In the genomic region with DNA sequence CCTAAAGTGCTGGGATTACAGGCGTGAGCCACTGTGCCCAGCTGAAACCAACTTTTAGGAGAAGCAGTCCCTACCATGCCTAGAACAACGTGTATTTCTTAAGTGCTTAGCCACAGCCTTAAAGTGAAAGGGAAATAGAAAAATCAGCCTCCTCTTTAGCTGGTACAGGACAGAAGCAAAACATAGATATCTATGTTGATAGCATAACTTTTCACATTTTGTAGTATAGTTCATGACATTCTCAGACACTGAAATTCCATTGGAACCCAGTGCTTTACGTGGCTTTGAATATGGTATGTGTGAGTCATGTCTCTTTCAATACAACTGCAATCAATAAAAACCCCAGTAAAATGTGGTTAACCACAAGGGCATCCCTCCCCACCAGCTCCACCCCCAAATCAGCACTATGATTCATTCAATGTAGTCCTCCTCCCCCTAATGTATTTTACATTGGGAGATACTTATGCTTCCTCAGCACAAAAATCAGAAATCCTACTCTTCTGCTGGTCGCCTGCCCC, we compare ENCODE assay signal across 9 cellular contexts. TPM values are rescaled to one million over a fixed set of nuclear protein-coding genes. Genes with fewer than 3 reads are reported as not detected.
DNase-seq lines count a peak whose midpoint lies in the region; ATAC-seq, FAIRE-seq and TF ChIP-seq lines count a peak whose summit lies in the region.
"Had no signal": no experiment of that assay in that cellular context is flagged by ENCODE, and none has a peak within 500 bp of the region (broad histone marks: within the 10 kb centered on the region; RNA-seq: fewer than 3 reads in every experiment).

No MANE protein-coding gene starts in this region.

- peak; percentile 92 for FAIRE-seq in A549 (lab: Jason Lieb, UNC)

- H3K4me1 ChIP-seq in A549 (peaks cover 95% of the 10 kb centered on the region), testis (no peaks in the 10 kb centered on the region)

- H3K27ac ChIP-seq in A549 (peak overlapping the region; percentile 92 to 94), testis (no peak overlapping the region)

- 3% methylated on average over 4 of the region's 4 CpGs for WGBS in A549 (ENCODE audit: missing lambda C conversion rate)
- WGBS in testis, 2 donors = 67 to 72% methylated on average over 4 of the region's 4 CpGs

- TF ChIP-seq CTCF in A549 (IDR thresholded peaks at IDR 0.05) (no peak), WI38 (IDR thresholded peaks at IDR 0.05; ENCODE audit: low read depth, low read length) (no peak), testis (IDR thresholded peaks at IDR 0.05) (no peak), endothelial cell (IDR thresholded peaks at IDR 0.05; ENCODE audit: unreplicated experiment) (no peak)

- no peak for TF ChIP-seq POLR2A in A549 (IDR thresholded peaks at IDR 0.05; ENCODE audit: low read length)
- TF ChIP-seq POLR2A in testis (IDR thresholded peaks at IDR 0.05) = no peak

- TF ChIP-seq EP300 in A549 (IDR thresholded peaks at IDR 0.05) = peak; percentile 87 to 95; a peak in 4 of 5 replicates

- intact Hi-C loops in testis (cut with DNase I; ENCODE audit: low total_unique reads) = no loop called here

- H3K4me3 ChIP-seq in A549 = peak overlapping the region; percentile 7; the same call in 1 of the 3 replicates
- 0 out of 2 replicates have a peak overlapping the region, but pooled peaks have one; percentile 11 for H3K4me3 ChIP-seq in WI38 (ENCODE audit: low read depth, low read length)
- H3K4me3 ChIP-seq in testis = no peak overlapping the region

- H3K4me1 Mint-ChIP-seq in endothelial cell (ENCODE audit: unreplicated experiment) = peaks cover 3% of the 10 kb centered on the region

- ATAC-seq in A549 = peak; percentile 56 to 66
- ATAC-seq in GM19395 (IDR thresholded peaks at IDR 0.05; ENCODE audit: unreplicated experiment) = peak; percentile 83
- ATAC-seq in HG03457 (IDR thresholded peaks at IDR 0.05; ENCODE audit: unreplicated experiment) = peak; percentile 77

- CTCF ChIA-PET in A549 (lab: Yijun Ruan, JAX) = interaction anchor here (1.0 to 4.2 kb wide), 2 partner anchors 12 to 98 kb away, joined by 3 to 16 read pairs; no protein-coding TSS in a partner anchor

- no peaks in the 10 kb centered on the region for H3K36me3 Mint-ChIP-seq in endothelial cell (ENCODE audit: low read depth, unreplicated experiment)

- no peak overlapping the region for H3K27ac Mint-ChIP-seq in endothelial cell (ENCODE audit: unreplicated experiment)

- H3K9me3 ChIP-seq in A549 (no peaks in the 10 kb centered on the region), testis (no peaks in the 10 kb centered on the region)

- H3K9me3 Mint-ChIP-seq in endothelial cell (ENCODE audit: unreplicated experiment) = no peaks in the 10 kb centered on the region

- DNase-seq in A549 (ENCODE audit: low read depth in 1 of 2, low spot score in 1 of 2) = peak; percentile 76 to 93
- peak; percentile 92 for DNase-seq in dedifferentiated amniotic fluid mesenchymal stem cell (ENCODE audit: extremely low spot score)
- DNase-seq in stimulated activated CD4-positive, alpha-beta T cell treated with anti-CD3 and anti-CD28 coated beads, Interleukin-2, amount 100 ng/mL, for 4 hours (ENCODE audit: low read depth) = peak; percentile 45
- DNase-seq in testis = no peak
- DNase-seq in endothelial cell (ENCODE audit: low spot score) = no peak
- DNase-seq: left cardiac atrium had no signal

- no peaks in the 10 kb centered on the region for H3K27me3 ChIP-seq in testis

- H3K36me3 ChIP-seq in testis (ENCODE audit: low read depth, missing control alignments) = no peaks in the 10 kb centered on the region

- TF ChIP-seq RAD21 in A549 (conservative IDR thresholded peaks at IDR 0.05 in 1 of 2, IDR thresholded peaks at IDR 0.05 in 1 of 2) = peak; percentile 24 to 46; a peak in 4 of 5 replicates

- H3K4me2 ChIP-seq in A549 = peak overlapping the region; percentile 80

- no peaks in the 10 kb centered on the region for H3K27me3 Mint-ChIP-seq in endothelial cell (ENCODE audit: unreplicated experiment)

- no peak overlapping the region for H3K4me3 Mint-ChIP-seq in endothelial cell (ENCODE audit: unreplicated experiment)

- POLR2A ChIA-PET in A549 (lab: Yijun Ruan, JAX) = interaction anchor here (1.1 to 3.3 kb wide), 4 partner anchors 10 to 103 kb away, joined by 5 to 37 read pairs (median 8); partner anchors contain the start of gene TGFB2

TF ChIP-seq in A549, 52 proteins besides CTCF, POLR2A, EP300 and RAD21 (continues in another document):
- TF ChIP-seq RFX5 (IDR thresholded peaks at IDR 0.05) = no peak
- no peak for TF ChIP-seq ESRRA (IDR thresholded peaks at IDR 0.05; ENCODE audit: borderline replicate concordance, low read length)
- no peak for TF ChIP-seq MYC (IDR thresholded peaks at IDR 0.05; ENCODE audit: borderline replicate concordance, low read length)
- peak; percentile 96 for TF ChIP-seq FOSL2 (IDR thresholded peaks at IDR 0.05)
- peak; percentile 97 for TF ChIP-seq FOSL2 (CRISPR knock-in tag; IDR thresholded peaks at IDR 0.05)
- no peak for TF ChIP-seq RCOR1 (IDR thresholded peaks at IDR 0.05; ENCODE audit: low read depth, low read length)
- TF ChIP-seq JUNB (IDR thresholded peaks at IDR 0.05) = peak; percentile 96
- TF ChIP-seq GATA3 (IDR thresholded peaks at IDR 0.05; ENCODE audit: borderline replicate concordance) = peak; percentile 98
- no peak for TF ChIP-seq NFE2L2 (conservative IDR thresholded peaks at IDR 0.05; ENCODE audit: low read length)
- TF ChIP-seq SREBF2 (IDR thresholded peaks at IDR 0.05) = no peak
- TF ChIP-seq NR3C1 (IDR thresholded peaks at IDR 0.05) = no peak
- TF ChIP-seq REST (IDR thresholded peaks at IDR 0.05) = no peak
- no peak for TF ChIP-seq ZC3H11A (IDR thresholded peaks at IDR 0.05)
- peak; percentile 42; the same call in 2 of the 3 replicates for TF ChIP-seq SMC3 (IDR thresholded peaks at IDR 0.05)
- TF ChIP-seq HDAC2 (IDR thresholded peaks at IDR 0.05) = no peak
- peak; percentile 78; the same call in 1 of the 2 replicates for TF ChIP-seq RARB (CRISPR knock-in tag; IDR thresholded peaks at IDR 0.05)
- 0 out of 2 replicates have a peak, but pooled peaks have one; percentile 27 for TF ChIP-seq HOXA7 (CRISPR knock-in tag; IDR thresholded peaks at IDR 0.05)
- TF ChIP-seq MAX (IDR thresholded peaks at IDR 0.05) = peak; percentile 86; the same call in 1 of the 2 replicates
- peak; percentile 47; the same call in 1 of the 2 replicates for TF ChIP-seq HOXB13 (CRISPR knock-in tag; IDR thresholded peaks at IDR 0.05; ENCODE audit: low read depth)
- TF ChIP-seq TP53 (CRISPR knock-in tag; IDR thresholded peaks at IDR 0.05) = 0 out of 2 replicates have a peak, but pooled peaks have one; percentile 27
- peak; percentile 80 for TF ChIP-seq HOXB5 (CRISPR knock-in tag; IDR thresholded peaks at IDR 0.05)
- TF ChIP-seq CEBPB (IDR thresholded peaks at IDR 0.05) = peak; percentile 62 to 92; a peak in 3 of 4 replicates
- TF ChIP-seq MAFK (IDR thresholded peaks at IDR 0.05; ENCODE audit: partially characterized antibody) = peak; percentile 99
- no peak for TF ChIP-seq ATOH8 (CRISPR knock-in tag; IDR thresholded peaks at IDR 0.05; ENCODE audit: low read depth)
- TF ChIP-seq CHD4 (IDR thresholded peaks at IDR 0.05; ENCODE audit: borderline replicate concordance) = no peak

RNA-seq across cellular contexts. Expression of gene TGFB2, which starts 32.1 kb away (rescaled TPM):
- 65.8 and 67.6 TPM in 2 replicates for polyA plus RNA-seq in A549 (2011; rRNA removed)
- polyA plus RNA-seq in A549 (2012; cell fraction: cytosol; rRNA removed) = 7.8 and 9.4 TPM in 2 replicates
- polyA plus RNA-seq in A549 (2012; cell fraction: nucleus; rRNA removed) = 9.4 and 13.3 TPM in 2 replicates
- 29.7 to 40.6 TPM (median 34.0 TPM) in 3 replicates for polyA plus RNA-seq in A549 (2017; fragmentation: RNase III; extraction: RNeasy Plus Mini Kit Qiagen cat#74134 plus additional on column Dnase treatment)
- 33.4 and 43.9 TPM in 2 replicates for polyA minus RNA-seq in A549 (2011; rRNA and poly(A)+ RNA removed)
- total RNA-seq in testis = 1 to 10 TPM; 2.4 to 2.6 TPM
- 4.5 TPM for polyA plus RNA-seq in testis (ENCODE audit: insufficient read depth, low read depth, low replicate concordance)
- total RNA-seq in endothelial cell (ENCODE audit: unreplicated experiment) = 0.62 TPM

Comparison
In these comparisons a context has a peak if more than half of its experiments do, and no peak if none do; other contexts are left out.
1. DNase-seq: peak in A549 (2 of 2), dedifferentiated amniotic fluid mesenchymal stem cell (single experiment) and stimulated activated CD4-positive, alpha-beta T cell treated with anti-CD3 and anti-CD28 coated beads, Interleukin-2, amount 100 ng/mL, for 4 hours (single experiment); none in testis (single experiment) and endothelial cell (single experiment).
2. H3K27ac ChIP-seq: peak in A549 (2 of 2); none in testis (0 of 2).
3. H3K4me3 ChIP-seq: peak in A549 (single experiment) and WI38 (single experiment); none in testis (0 of 2).
4. Peak in every context shown above with its lines, with median percentiles within 50 percentile points of each other: ATAC-seq.